10 cellular contexts compared by ENCODE assay signal in the genomic region with DNA sequence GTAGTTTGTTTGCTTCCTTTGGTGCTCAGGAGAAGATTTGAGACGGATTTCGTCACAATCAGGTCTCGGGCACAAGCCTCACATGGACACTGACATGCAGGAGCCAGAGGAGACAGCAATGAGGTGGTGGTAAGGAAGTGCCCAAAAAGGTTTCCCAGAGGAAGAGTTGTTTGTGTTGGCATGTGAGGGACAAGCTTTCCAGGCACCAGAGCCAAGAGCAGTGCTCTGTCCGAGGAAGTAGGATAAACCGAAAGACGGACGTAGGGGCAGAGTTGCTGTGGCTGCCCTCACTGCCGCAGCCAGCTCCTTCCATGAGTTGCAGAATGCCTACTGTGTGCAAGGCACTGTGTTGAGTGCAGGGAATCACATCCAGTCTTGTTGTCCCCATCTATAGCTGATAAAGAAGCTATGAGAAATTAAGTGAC. TPM values are rescaled to one million over a fixed set of nuclear protein-coding genes. Genes with fewer than 3 reads are reported as not detected.
DNase-seq lines count a peak whose midpoint lies in the region; ATAC-seq, FAIRE-seq and TF ChIP-seq lines count a peak whose summit lies in the region.
"Had no signal": no experiment of that assay in that cellular context is flagged by ENCODE, and none has a peak within 500 bp of the region (broad histone marks: within the 10 kb centered on the region; RNA-seq: fewer than 3 reads in every experiment).

No MANE protein-coding gene starts in this region.

- H3K9me3 ChIP-seq in A549 (no peaks in the 10 kb centered on the region), PC-3 (ENCODE audit: low read length) (no peaks in the 10 kb centered on the region), ectodermal cell (ENCODE audit: control insufficient read depth, low read length) (no peaks in the 10 kb centered on the region)

- peaks cover 5 to 33% (median 10%) of the 10 kb centered on the region in 3 donors for H3K36me3 Mint-ChIP-seq in naive thymus-derived CD8-positive, alpha-beta T cell

- H3K4me1 ChIP-seq in A549: peaks cover 29% of the 10 kb centered on the region
- H3K4me1 ChIP-seq in PC-3 (ENCODE audit: insufficient read depth, low read length): peaks cover 16% of the 10 kb centered on the region
- peaks cover 13% of the 10 kb centered on the region for H3K4me1 ChIP-seq in ectodermal cell (ENCODE audit: control insufficient read depth, insufficient read depth, low read length)

- DNase-seq in A549 (ENCODE audit: low read depth in 1 of 2, low spot score in 1 of 2) (no peak), PC-3 (no peak), iPS-NIHi11 (ENCODE audit: low spot score) (no peak), NCI-H82 treated with DMSO at 0.1 percent for 48 hours (lab: John Stamatoyannopoulos, UW; ENCODE audit: unreplicated experiment) (no peak), COLO668 (lab: John Stamatoyannopoulos, UW; ENCODE audit: unreplicated experiment) (no peak), SK-N-DZ (ENCODE audit: low spot score) (no peak)
- DNase-seq in naive thymus-derived CD8-positive, alpha-beta T cell: no peak
- DNase-seq: activated gamma-delta T cell, GOT3 had no signal

- no peak for TF ChIP-seq CTCF in A549 (IDR thresholded peaks at IDR 0.05)
- no peak for TF ChIP-seq CTCF in PC-3 (conservative IDR thresholded peaks at IDR 0.05; ENCODE audit: low read depth, low read length)

- H3K79me2 ChIP-seq in PC-3 (ENCODE audit: low read length): peaks cover 13% of the 10 kb centered on the region; the same call in 1 of the 2 replicates

- no peaks in the 10 kb centered on the region for H3F3A ChIP-seq in PC-3 (ENCODE audit: low read length, unreplicated experiment)

- H3K9me2 ChIP-seq in PC-3 (replicated peaks; ENCODE audit: low read length): no peaks in the 10 kb centered on the region

- H4K20me1 ChIP-seq in PC-3 (ENCODE audit: low read length): no peaks in the 10 kb centered on the region

- H3K4me2 ChIP-seq in A549 (0 out of 3 replicates have a peak overlapping the region, but pooled peaks have one; percentile 5), PC-3 (ENCODE audit: low read length) (no peak overlapping the region)

- intact Hi-C loops in PC-3 (cut with micrococcal nuclease): no loop called here

- POLR2A ChIA-PET in A549 (lab: Yijun Ruan, JAX): interaction anchor here (2.2 kb wide), 1 partner anchor 86 kb away, joined by 10 read pairs; no protein-coding TSS in a partner anchor
- POLR2A ChIA-PET in PC-3 (lab: Charles Lee; ENCODE audit: unreplicated experiment): no interaction called here
- POLR2A ChIA-PET in naive thymus-derived CD8-positive, alpha-beta T cell (lab: Charles Lee): interaction anchor here (0.5 to 9.9 kb wide), 13 partner anchors 10 to 115 kb away, joined by 3 to 185 read pairs (median 25); a partner anchor contains a TSS

- H3K27me3 ChIP-seq in PC-3 (ENCODE audit: low read length) (no peaks in the 10 kb centered on the region), ectodermal cell (ENCODE audit: control insufficient read depth, insufficient read depth, low read length, poor library complexity, severe bottlenecking) (no peaks in the 10 kb centered on the region)

- peaks cover 31% of the 10 kb centered on the region; the same call in 1 of the 2 replicates for H3K36me3 ChIP-seq in PC-3 (ENCODE audit: low read depth, low read length)
- peaks cover 44% of the 10 kb centered on the region for H3K36me3 ChIP-seq in ectodermal cell (ENCODE audit: control insufficient read depth, insufficient read depth, low read length)

- no peak for FAIRE-seq in A549 (lab: Jason Lieb, UNC)

- no peak for TF ChIP-seq POLR2A in A549 (IDR thresholded peaks at IDR 0.05; ENCODE audit: low read length)

- peak overlapping the region; percentile 83 to 98 (median 93) for H3K27ac Mint-ChIP-seq in naive thymus-derived CD8-positive, alpha-beta T cell

- peaks cover 28 to 74% (median 67%) of the 10 kb centered on the region in 4 donors for H3K4me1 Mint-ChIP-seq in naive thymus-derived CD8-positive, alpha-beta T cell

- TF ChIP-seq EP300 in A549 (IDR thresholded peaks at IDR 0.05): no peak

- 89% methylated on average over 8 of the region's 8 CpGs for WGBS in A549 (ENCODE audit: missing lambda C conversion rate)
- WGBS in ectodermal cell, 2 experiments: 94% methylated on average over 8 of the region's 8 CpGs

- H3K9me3 Mint-ChIP-seq in naive thymus-derived CD8-positive, alpha-beta T cell: no peaks in the 10 kb centered on the region

- peak overlapping the region; percentile 61 to 91 (median 82) for H3K4me3 Mint-ChIP-seq in naive thymus-derived CD8-positive, alpha-beta T cell

- CTCF ChIA-PET in A549 (lab: Yijun Ruan, JAX) (interaction anchor here (0.9 to 26.9 kb wide), 14 partner anchors 9 to 403 kb away, joined by 3 to 364 read pairs (median 5); a partner anchor contains a TSS), PC-3 (lab: Charles Lee) (no interaction called here)

- H3K27ac ChIP-seq in A549 (peak overlapping the region in 1 of 2 experiments; percentile 63; a peak in 3 of 6 replicates), PC-3 (ENCODE audit: low read length) (peak overlapping the region; percentile 17), ectodermal cell (ENCODE audit: insufficient read depth, low read depth, low read length, poor library complexity, severe bottlenecking) (peak overlapping the region; percentile 95)

- H3K4me3 ChIP-seq in A549: no peak overlapping the region
- H3K4me3 ChIP-seq in PC-3 (ENCODE audit: low read length): no peak overlapping the region
- no peak overlapping the region for H3K4me3 ChIP-seq in ectodermal cell (ENCODE audit: insufficient read depth, low read depth, low read length)

- no peak for TF ChIP-seq RAD21 in A549 (conservative IDR thresholded peaks at IDR 0.05 in 1 of 2, IDR thresholded peaks at IDR 0.05 in 1 of 2)

- H3K27me3 Mint-ChIP-seq in naive thymus-derived CD8-positive, alpha-beta T cell: no peaks in the 10 kb centered on the region

- no peak overlapping the region for H3K9ac ChIP-seq in PC-3 (ENCODE audit: low read length)

- H2AFZ ChIP-seq in PC-3 (ENCODE audit: low read length): no peak overlapping the region

- no TSS peak for BruUV-seq in PC-3 (replicated peaks; lab: Mats Ljungman, UMichigan)

- ATAC-seq in A549 (peak in 1 of 2 experiments; percentile 25; a peak in 1 of 6 replicates), PC-3 (no peak)
- ATAC-seq in naive thymus-derived CD8-positive, alpha-beta T cell: peak in 1 of 2 donors; percentile 3

TF ChIP-seq in A549, 52 proteins besides CTCF, POLR2A, EP300 and RAD21:
- TF ChIP-seq JUN (IDR thresholded peaks at IDR 0.05) (no peak), HEYL (CRISPR knock-in tag; IDR thresholded peaks at IDR 0.05) (no peak), HOXA7 (CRISPR knock-in tag; IDR thresholded peaks at IDR 0.05) (no peak)
- TF ChIP-seq, protein P1, sequence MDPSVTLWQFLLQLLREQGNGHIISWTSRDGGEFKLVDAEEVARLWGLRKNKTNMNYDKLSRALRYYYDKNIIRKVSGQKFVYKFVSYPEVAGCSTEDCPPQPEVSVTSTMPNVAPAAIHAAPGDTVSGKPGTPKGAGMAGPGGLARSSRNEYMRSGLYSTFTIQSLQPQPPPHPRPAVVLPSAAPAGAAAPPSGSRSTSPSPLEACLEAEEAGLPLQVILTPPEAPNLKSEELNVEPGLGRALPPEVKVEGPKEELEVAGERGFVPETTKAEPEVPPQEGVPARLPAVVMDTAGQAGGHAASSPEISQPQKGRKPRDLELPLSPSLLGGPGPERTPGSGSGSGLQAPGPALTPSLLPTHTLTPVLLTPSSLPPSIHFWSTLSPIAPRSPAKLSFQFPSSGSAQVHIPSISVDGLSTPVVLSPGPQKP (IDR thresholded peaks at IDR 0.05; ENCODE audit: low read depth, low read length): no peak
- TF ChIP-seq, protein P2, sequence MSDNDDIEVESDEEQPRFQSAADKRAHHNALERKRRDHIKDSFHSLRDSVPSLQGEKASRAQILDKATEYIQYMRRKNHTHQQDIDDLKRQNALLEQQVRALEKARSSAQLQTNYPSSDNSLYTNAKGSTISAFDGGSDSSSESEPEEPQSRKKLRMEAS (IDR thresholded peaks at IDR 0.05): no peak

RNA-seq across cellular contexts. Expression of a gene that starts 27.7 kb away (rescaled TPM):
- polyA plus RNA-seq in A549 (2011; rRNA removed) (229 and 249 TPM in 2 replicates), A549 (2017; fragmentation: RNase III; extraction: RNeasy Plus Mini Kit Qiagen cat#74134 plus additional on column Dnase treatment) (187 to 206 TPM (median 205 TPM) in 3 replicates)
- 190 and 220 TPM in 2 replicates for polyA plus RNA-seq in A549 (2012; cell fraction: cytosol; rRNA removed)
- 134 and 175 TPM in 2 replicates for polyA plus RNA-seq in A549 (2012; cell fraction: nucleus; rRNA removed)
- polyA minus RNA-seq in A549 (2011; rRNA and poly(A)+ RNA removed): 87.6 and 96.8 TPM in 2 replicates
- 99.7 and 134 TPM in 2 replicates for total RNA-seq in PC-3 (2014; rRNA removed)
- 289 TPM for polyA plus RNA-seq in ectodermal cell (2013, experiment 1 of 4)
- polyA plus RNA-seq in ectodermal cell (2013, experiment 2 of 4): 274 TPM
- polyA plus RNA-seq in ectodermal cell (2013, experiment 3 of 4): 187 TPM
- polyA plus RNA-seq in ectodermal cell (2013, experiment 4 of 4): 206 TPM
- total RNA-seq in naive thymus-derived CD8-positive, alpha-beta T cell: 10 to 100 TPM; 44.5 to 45.6 TPM
- 100 to 1,000 TPM; 158 to 174 (median 159) TPM for polyA plus RNA-seq in naive thymus-derived CD8-positive, alpha-beta T cell
- polyA plus RNA-seq in SK-N-DZ (2014; cell fraction: cytosol; rRNA removed): 168 and 204 TPM in 2 replicates
- 60.9 and 65.5 TPM in 2 replicates for polyA plus RNA-seq in SK-N-DZ (2014; cell fraction: nucleus; rRNA removed)

RNA-seq across cellular contexts. Expression of a gene that starts 44.8 kb away (rescaled TPM):
- polyA plus RNA-seq in A549 (2011; rRNA removed) (7.7 and 9.6 TPM in 2 replicates), A549 (2017; fragmentation: RNase III; extraction: RNeasy Plus Mini Kit Qiagen cat#74134 plus additional on column Dnase treatment) (29.7 to 37.9 TPM (median 33.4 TPM) in 3 replicates)
- polyA plus RNA-seq in A549 (2012; cell fraction: cytosol; rRNA removed): 5.9 and 8.3 TPM in 2 replicates
- 16.1 and 19.8 TPM in 2 replicates for polyA plus RNA-seq in A549 (2012; cell fraction: nucleus; rRNA removed)
- 13.0 and 16.6 TPM in 2 replicates for polyA minus RNA-seq in A549 (2011; rRNA and poly(A)+ RNA removed)
- total RNA-seq in PC-3 (2014; rRNA removed): 13.4 and 20.0 TPM in 2 replicates
- polyA plus RNA-seq in ectodermal cell (2013, experiment 1 of 4): 37.9 TPM
- polyA plus RNA-seq in ectodermal cell (2013, experiment 2 of 4): 54.9 TPM
- polyA plus RNA-seq in ectodermal cell (2013, experiment 3 of 4): 24.5 TPM
- 23.8 TPM for polyA plus RNA-seq in ectodermal cell (2013, experiment 4 of 4)
- 10 to 100 TPM; 73.4 to 76.3 TPM for total RNA-seq in naive thymus-derived CD8-positive, alpha-beta T cell
- 1 to 10 TPM in 2 of 3 donors, under 1 TPM in 1; 0.86 to 2.4 (median 2.0) TPM for polyA plus RNA-seq in naive thymus-derived CD8-positive, alpha-beta T cell
- 6.1 and 9.0 TPM in 2 replicates for polyA plus RNA-seq in SK-N-DZ (2014; cell fraction: cytosol; rRNA removed)
- 6.8 and 11.8 TPM in 2 replicates for polyA plus RNA-seq in SK-N-DZ (2014; cell fraction: nucleus; rRNA removed)
